ENCODE assay signal across 8 cellular contexts in genomic region chr20:33667245-33668086, GRCh38. TPM values are rescaled to one million over a fixed set of nuclear protein-coding genes. Genes with fewer than 3 reads are reported as not detected.
DNase-seq lines count a peak whose midpoint lies in the region; ATAC-seq and TF ChIP-seq lines count a peak whose summit lies in the region.

No MANE protein-coding gene starts in this region.

- TF ChIP-seq CTCF in C4-2B (conservative IDR thresholded peaks at IDR 0.05) (no peak), HL-60 (IDR thresholded peaks at IDR 0.05; ENCODE audit: insufficient read depth, low read length) (no peak), cardiac fibroblast (IDR thresholded peaks at IDR 0.05; ENCODE audit: low read depth, low read length) (no peak), kidney epithelial cell (IDR thresholded peaks at IDR 0.05; ENCODE audit: insufficient read depth, low read length, poor library complexity, severe bottlenecking) (peak; percentile 92)

- peak overlapping the region; percentile 45 for H3K4me3 ChIP-seq in HL-60 (replicated peaks; ENCODE audit: insufficient read depth, low read length)
- peak overlapping the region; percentile 38 to 57 for H3K4me3 ChIP-seq in cardiac fibroblast (replicated peaks in 1 of 2; ENCODE audit: low read depth in 2 of 2, low read length in 2 of 2)
- peak overlapping the region; percentile 50 for H3K4me3 ChIP-seq in kidney epithelial cell (ENCODE audit: low read depth, low read length)

- peak; percentile 9 for ATAC-seq in GM19351 (IDR thresholded peaks at IDR 0.05; ENCODE audit: unreplicated experiment)

- H3K36me3 ChIP-seq in kidney epithelial cell (ENCODE audit: control insufficient read depth, insufficient read depth, low read length): no peaks in the 10 kb centered on the region

- H3K27ac ChIP-seq in C4-2B (peak overlapping the region; percentile 97), HL-60 (replicated peaks) (0 out of 2 replicates have a peak overlapping the region, but pooled peaks have one; percentile 2)

- no peaks in the 10 kb centered on the region for H3K27me3 ChIP-seq in HL-60 (ENCODE audit: insufficient read depth, poor library complexity, severe bottlenecking)
- no peaks in the 10 kb centered on the region for H3K27me3 ChIP-seq in kidney epithelial cell (ENCODE audit: control insufficient read depth, insufficient read depth, low read length)

- DNase-seq in HL-60 (ENCODE audit: low read depth in 1 of 2, low spot score in 1 of 2) (peak; percentile 35 to 55), UCSD-AML1 (lab: John Stamatoyannopoulos, UW; ENCODE audit: unreplicated experiment) (peak; percentile 84), cardiac fibroblast (ENCODE audit: low read depth in 2 of 2) (peak; percentile 78 to 82), kidney epithelial cell (ENCODE audit: low read depth) (no peak), NOMO-1 (lab: John Stamatoyannopoulos, UW; ENCODE audit: unreplicated experiment in 2 of 2) (no peak)
- peak in 3 of 4 experiments; percentile 22 to 48 (median 28) for DNase-seq in stimulated activated CD4-positive, alpha-beta T cell treated with anti-CD3 and anti-CD28 coated beads, Interleukin-1b, Interleukin-23, amount 100 ng/mL, for 24 hours (ENCODE audit: low read depth in 4 of 4, low spot score in 1 of 4)

RNA-seq across cellular contexts. Expression of gene ACTL10, which starts 0.7 kb away (rescaled TPM):
- total RNA-seq in kidney epithelial cell: 3.1 and 3.6 TPM in 2 replicates

RNA-seq across cellular contexts. Expression of gene C20orf144, which starts 5.3 kb away (rescaled TPM):
- not detected in 2 replicates for total RNA-seq in kidney epithelial cell

RNA-seq across cellular contexts. Expression of gene NECAB3, which starts 6.8 kb away (rescaled TPM):
- 17.5 and 20.6 TPM in 2 replicates for total RNA-seq in kidney epithelial cell

RNA-seq across cellular contexts. Expression of gene E2F1, which starts 18.7 kb away (rescaled TPM):
- 3.2 and 4.1 TPM in 2 replicates for total RNA-seq in kidney epithelial cell

RNA-seq across cellular contexts. Expression of gene PXMP4, which starts 52.6 kb away (rescaled TPM):
- 3.9 and 8.1 TPM in 2 replicates for total RNA-seq in kidney epithelial cell

Comparison
In these comparisons a context has a peak if more than half of its experiments do, and no peak if none do; other contexts are left out.
1. DNase-seq: peak in HL-60 (2 of 2), UCSD-AML1 (single experiment), cardiac fibroblast (2 of 2) and stimulated activated CD4-positive, alpha-beta T cell treated with anti-CD3 and anti-CD28 coated beads, Interleukin-1b, Interleukin-23, amount 100 ng/mL, for 24 hours (3 of 4); none in kidney epithelial cell (single experiment) and NOMO-1 (0 of 2).
2. Peak in every context shown above with its lines, with median percentiles within 50 percentile points of each other: H3K4me3 ChIP-seq.